In the genomic region with DNA sequence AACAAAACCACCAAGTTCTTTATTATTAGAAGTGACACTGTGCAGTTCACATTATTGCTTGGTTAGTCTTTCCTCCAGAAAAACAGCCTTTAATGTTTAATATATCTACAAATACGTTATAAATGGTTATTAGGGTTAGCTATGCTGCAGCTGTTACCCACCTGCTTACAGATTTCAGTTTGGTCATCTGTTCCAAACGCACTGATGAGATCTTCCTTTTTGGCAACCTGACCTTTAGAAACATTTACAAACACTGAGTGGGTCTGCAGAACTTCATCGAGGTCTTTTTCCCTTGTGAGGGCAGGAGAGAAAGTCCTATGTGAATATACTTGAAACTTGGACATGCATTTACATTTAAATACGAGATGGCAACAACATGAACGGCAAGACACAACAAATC, we compare ENCODE assay signal across 8 cellular contexts. TPM values are rescaled to one million over a fixed set of nuclear protein-coding genes. Genes with fewer than 3 reads are reported as not detected.
DNase-seq lines count a peak whose midpoint lies in the region; TF ChIP-seq lines count a peak whose summit lies in the region.
"Not testable (repeated sequence)": the region's sequence is repeated elsewhere in the genome, so short reads cannot be mapped to it uniquely, and the experiment has no call there.

No MANE protein-coding gene starts in this region.

- peaks cover 28% of the 10 kb centered on the region for H3K36me3 Mint-ChIP-seq in HFFc6 (ENCODE audit: low read depth)
- not testable (repeated sequence) for H3K36me3 Mint-ChIP-seq in activated naive CD4-positive, alpha-beta T cell treated with anti-CD3 and anti-CD28 coated beads, Interleukin-2, amount 50 U/mL, for 24 hours; neural crest cell (ENCODE audit: low read depth)
- H3K36me3 Mint-ChIP-seq in stimulated activated naive CD8-positive, alpha-beta T cell treated with anti-CD3 and anti-CD28 coated beads, Interleukin-15, Interleukin-2, amounts not matched to agents 100 ng/mL and 50 ng/mL, for 24 hours (ENCODE audit: low read depth) = peaks cover 28% of the 10 kb centered on the region

- H3K4me1 ChIP-seq in SJSA1 (replicated peaks); hepatocyte (ENCODE audit: insufficient read depth): not testable (repeated sequence)

- H3K9me3 Mint-ChIP-seq in HFFc6; activated naive CD4-positive, alpha-beta T cell treated with anti-CD3 and anti-CD28 coated beads, Interleukin-2, amount 50 U/mL, for 24 hours; neural crest cell; stimulated activated naive CD8-positive, alpha-beta T cell treated with anti-CD3 and anti-CD28 coated beads, Interleukin-15, Interleukin-2, amounts not matched to agents 100 ng/mL and 50 ng/mL, for 24 hours: not testable (repeated sequence)

- H3K27ac ChIP-seq in SJSA1 (peak overlapping the region; percentile 91), dorsolateral prefrontal cortex (peak overlapping the region in 19 of 59 donors; percentile 87 to 98 (median 97)), hepatocyte (peak overlapping the region; percentile 97)

- not testable (repeated sequence) for H3K9me2 ChIP-seq in hepatocyte (replicated peaks; ENCODE audit: insufficient read depth)

- peaks cover 20% of the 10 kb centered on the region for H3K36me3 ChIP-seq in SJSA1
- H3K36me3 ChIP-seq in hepatocyte (replicated peaks; ENCODE audit: insufficient read depth, low read depth) = not testable (repeated sequence)

- intact Hi-C loops in dorsolateral prefrontal cortex (cut with DNase I) = loop anchor here in 1 of 2 donors (2.0 to 10.0 kb wide), 2 partner anchors 73 to 149 kb away; partner anchors contain the start of gene TMEM248

- peak overlapping the region; percentile 97 for H3K4me3 Mint-ChIP-seq in HFFc6
- H3K4me3 Mint-ChIP-seq in activated naive CD4-positive, alpha-beta T cell treated with anti-CD3 and anti-CD28 coated beads, Interleukin-2, amount 50 U/mL, for 24 hours = peak overlapping the region; percentile 96
- peak overlapping the region; percentile 91 for H3K4me3 Mint-ChIP-seq in neural crest cell
- H3K4me3 Mint-ChIP-seq in stimulated activated naive CD8-positive, alpha-beta T cell treated with anti-CD3 and anti-CD28 coated beads, Interleukin-15, Interleukin-2, amounts not matched to agents 100 ng/mL and 50 ng/mL, for 24 hours = peak overlapping the region; percentile 100

- DNase-seq in AG10803 (ENCODE audit: low read depth) = peak; percentile 9
- not testable (repeated sequence) for DNase-seq in HFFc6; SJSA1 (ENCODE audit: low read depth in 1 of 2, low spot score in 2 of 2); dorsolateral prefrontal cortex; hepatocyte (ENCODE audit: low spot score); neural crest cell (ENCODE audit: low read depth, low spot score)

- H3K4me3 ChIP-seq in AG10803 (ENCODE audit: low read length) (peak overlapping the region; percentile 72), SJSA1 (peak overlapping the region; percentile 50), dorsolateral prefrontal cortex (peak overlapping the region in 58 of 59 donors; percentile 56 to 96 (median 87))
- H3K4me3 ChIP-seq in hepatocyte = not testable (repeated sequence)

- not testable (repeated sequence) for H3K27me3 ChIP-seq in SJSA1 (replicated peaks); dorsolateral prefrontal cortex; hepatocyte

- H3K27ac Mint-ChIP-seq in HFFc6 = peak overlapping the region; percentile 99
- peak overlapping the region; percentile 70 for H3K27ac Mint-ChIP-seq in activated naive CD4-positive, alpha-beta T cell treated with anti-CD3 and anti-CD28 coated beads, Interleukin-2, amount 50 U/mL, for 24 hours
- peak overlapping the region; percentile 99 for H3K27ac Mint-ChIP-seq in neural crest cell (ENCODE audit: unreplicated experiment)
- H3K27ac Mint-ChIP-seq in stimulated activated naive CD8-positive, alpha-beta T cell treated with anti-CD3 and anti-CD28 coated beads, Interleukin-15, Interleukin-2, amounts not matched to agents 100 ng/mL and 50 ng/mL, for 24 hours = peak overlapping the region; percentile 100

- H4K20me1 ChIP-seq in hepatocyte (ENCODE audit: insufficient read depth, poor library complexity, severe bottlenecking) = not testable (repeated sequence)

- peaks cover 19% of the 10 kb centered on the region for H3K79me2 ChIP-seq in hepatocyte

- H2AFZ ChIP-seq in hepatocyte = not testable (repeated sequence)

- WGBS in hepatocyte (ENCODE audit: low lambda C conversion rate, missing lambda C conversion rate) = 74% methylated on average over 3 of the region's 5 CpGs

- H3K4me2 ChIP-seq in hepatocyte = peak overlapping the region; percentile 70

- peaks cover 10% of the 10 kb centered on the region for H3K27me3 Mint-ChIP-seq in HFFc6 (ENCODE audit: insufficient read depth)
- H3K27me3 Mint-ChIP-seq in activated naive CD4-positive, alpha-beta T cell treated with anti-CD3 and anti-CD28 coated beads, Interleukin-2, amount 50 U/mL, for 24 hours; neural crest cell (ENCODE audit: low read depth); stimulated activated naive CD8-positive, alpha-beta T cell treated with anti-CD3 and anti-CD28 coated beads, Interleukin-15, Interleukin-2, amounts not matched to agents 100 ng/mL and 50 ng/mL, for 24 hours: not testable (repeated sequence)

- TF ChIP-seq CTCF in AG10803 (conservative IDR thresholded peaks at IDR 0.05; ENCODE audit: low read length); HFFc6 (IDR thresholded peaks at IDR 0.05); dorsolateral prefrontal cortex (IDR thresholded peaks at IDR 0.05 in 54 of 56, conservative IDR thresholded peaks at IDR 0.05 in 2 of 56; ENCODE audit: low read depth in 1 of 56, partially characterized antibody in 56 of 56); hepatocyte (IDR thresholded peaks at IDR 0.05; ENCODE audit: poor library complexity); neural crest cell (conservative IDR thresholded peaks at IDR 0.05): not testable (repeated sequence)

- peaks cover 16% of the 10 kb centered on the region for H3K4me1 Mint-ChIP-seq in HFFc6 (ENCODE audit: low read depth)
- peaks cover 34% of the 10 kb centered on the region for H3K4me1 Mint-ChIP-seq in activated naive CD4-positive, alpha-beta T cell treated with anti-CD3 and anti-CD28 coated beads, Interleukin-2, amount 50 U/mL, for 24 hours
- H3K4me1 Mint-ChIP-seq in neural crest cell = peaks cover 18% of the 10 kb centered on the region
- peaks cover 42% of the 10 kb centered on the region for H3K4me1 Mint-ChIP-seq in stimulated activated naive CD8-positive, alpha-beta T cell treated with anti-CD3 and anti-CD28 coated beads, Interleukin-15, Interleukin-2, amounts not matched to agents 100 ng/mL and 50 ng/mL, for 24 hours (ENCODE audit: low read depth)

- not testable (repeated sequence) for H3K9me3 ChIP-seq in SJSA1 (replicated peaks); hepatocyte (ENCODE audit: low read depth)

RNA-seq across cellular contexts. Expression of gene SBDS, which starts 1.3 kb away (rescaled TPM):
- 100 to 1,000 TPM; 164 to 212 (median 168) TPM for total RNA-seq in HFFc6 (2021; fragmentation: NEBNext Ultra II Directional; extraction: Animal tissue kit (Norgen Biotek cat#: 25700))
- total RNA-seq in SJSA1 (2014; rRNA removed; shearing (Covaris generic)) = 130 and 158 TPM in 2 replicates
- total RNA-seq in dorsolateral prefrontal cortex (100 to 1,000 TPM in 113 of 120 experiments, 10 to 100 TPM in 7; 79.9 to 191 (median 126) TPM), hepatocyte (85.1 and 87.7 TPM in 2 replicates), neural crest cell (36.7 and 37.0 TPM in 2 replicates)
- 116 and 118 TPM in 2 replicates for polyA plus RNA-seq in hepatocyte

RNA-seq across cellular contexts. Expression of gene TYW1, which starts 2.6 kb away (rescaled TPM):
- total RNA-seq in HFFc6 (2021; fragmentation: NEBNext Ultra II Directional; extraction: Animal tissue kit (Norgen Biotek cat#: 25700)) = 10 to 100 TPM; 12.7 to 18.1 (median 15.3) TPM
- total RNA-seq in SJSA1 (2014; rRNA removed; shearing (Covaris generic)) = 17.3 and 23.0 TPM in 2 replicates
- total RNA-seq in dorsolateral prefrontal cortex (10 to 100 TPM; 10.4 to 25.9 (median 17.2) TPM), hepatocyte (18.5 and 19.8 TPM in 2 replicates), neural crest cell (15.2 and 19.3 TPM in 2 replicates)
- 13.8 and 19.6 TPM in 2 replicates for polyA plus RNA-seq in hepatocyte
